8 cellular contexts compared by ENCODE assay signal in genomic region chr20:47181056-47181862, GRCh38.
A peak's percentile ranks its signal among the peaks of the same experiment; 100 is the strongest.
DNase-seq lines count a peak whose midpoint lies in the region; TF ChIP-seq lines count a peak whose summit lies in the region.

No MANE protein-coding gene starts in this region.

- H3K27ac ChIP-seq in A673 (ENCODE audit: low read depth, low read length, poor library complexity, severe bottlenecking) = no peak overlapping the region

- H3K4me1 ChIP-seq in A673 (ENCODE audit: insufficient read depth, low read length, poor library complexity, severe bottlenecking) (no peaks in the 10 kb centered on the region), NT2/D1 (ENCODE audit: insufficient read depth, insufficient read length) (no peaks in the 10 kb centered on the region)

- CTCF ChIA-PET in A673 (lab: Charles Lee) = interaction anchor here (1.1 kb wide), 1 partner anchor 15 kb away, joined by 4 read pairs; no protein-coding TSS in a partner anchor

- H3K27me3 ChIP-seq in A673 (replicated peaks; ENCODE audit: insufficient read depth, low read depth, low read length, poor library complexity) (no peaks in the 10 kb centered on the region), NT2/D1 (ENCODE audit: insufficient read depth, insufficient read length) (no peaks in the 10 kb centered on the region)

- in situ Hi-C loops in GM13977 (cut with MboI; ENCODE audit: low pct_unique_long_range_greater_than_20kb, low sequenced_read_pairs, unreplicated experiment) = no loop called here

- H3K9me3 ChIP-seq in A673 (ENCODE audit: low read depth, low read length, poor library complexity, severe bottlenecking) = no peaks in the 10 kb centered on the region
- peaks cover 9% of the 10 kb centered on the region; the same call in 1 of the 2 replicates for H3K9me3 ChIP-seq in NT2/D1 (ENCODE audit: insufficient read depth, low read length)

- peak; percentile 65 for DNase-seq in A673 (ENCODE audit: low spot score)
- DNase-seq in GM13977 (ENCODE audit: low spot score) = peak; percentile 60
- peak; percentile 72 for DNase-seq in NT2/D1 (ENCODE audit: low read depth, low spot score)
- DNase-seq in dermis microvascular lymphatic vessel endothelial cell (ENCODE audit: low read depth in 2 of 2) = peak; percentile 31 to 71
- peak; percentile 23 for DNase-seq in skeletal muscle cell (ENCODE audit: low read depth)
- DNase-seq in activated T-helper 2 cell treated with anti-CD3 and anti-CD28 coated beads, Interferon-gamma antibody, Interleukin-2, Interleukin-4, amounts not matched to agents 10 μg/mL and 5 μg/mL and 100 μg/mL, durations not matched to agents 14 hours and 24 hours and 36 hours (ENCODE audit: low spot score) = no peak
- no peak for DNase-seq in lower leg skin (ENCODE audit: low spot score in 2 of 2)
- no peak for DNase-seq in NCI-H524 treated with DMSO at 0.1 percent for 48 hours (lab: John Stamatoyannopoulos, UW)

- no TSS peak for BruUV-seq in A673 (replicated peaks; lab: Mats Ljungman, UMichigan)

- H3K4me3 ChIP-seq in A673 (ENCODE audit: low read depth, low read length, poor library complexity, severe bottlenecking) (no peak overlapping the region), NT2/D1 (ENCODE audit: insufficient read length, low read depth) (no peak overlapping the region), skeletal muscle cell (ENCODE audit: low read depth, low read length) (no peak overlapping the region), lower leg skin (ENCODE audit: low read depth, poor library complexity, severe bottlenecking) (no peak overlapping the region)

- H3K9me3 Mint-ChIP-seq in activated T-helper 2 cell treated with anti-CD3 and anti-CD28 coated beads, Interferon-gamma antibody, Interleukin-2, Interleukin-4, amounts not matched to agents 10 μg/mL and 5 μg/mL and 100 μg/mL, durations not matched to agents 14 hours and 24 hours and 36 hours = no peaks in the 10 kb centered on the region

- H3K36me3 ChIP-seq in A673 (ENCODE audit: insufficient read depth, low read length, poor library complexity, severe bottlenecking) (no peaks in the 10 kb centered on the region), NT2/D1 (ENCODE audit: insufficient read depth, insufficient read length, low read length) (no peaks in the 10 kb centered on the region)

- no peak for TF ChIP-seq CTCF in A673 (conservative IDR thresholded peaks at IDR 0.05; ENCODE audit: low read depth, low read length)
- no peak for TF ChIP-seq CTCF in GM13977 (IDR thresholded peaks at IDR 0.05; ENCODE audit: extremely low read depth, insufficient read depth, missing control alignments)
- TF ChIP-seq CTCF in lower leg skin (IDR thresholded peaks at IDR 0.05) = no peak

- intact Hi-C loops in A673 (cut with micrococcal nuclease; ENCODE audit: unreplicated experiment) (no loop called here), lower leg skin (cut with DNase I; ENCODE audit: low total_unique reads) (no loop called here)
- intact Hi-C loops in activated T-helper 2 cell treated with anti-CD3 and anti-CD28 coated beads, Interferon-gamma antibody, Interleukin-2, Interleukin-4, amounts not matched to agents 10 μg/mL and 5 μg/mL and 100 μg/mL, durations not matched to agents 14 hours and 24 hours and 36 hours (cut with micrococcal nuclease) = no loop called here

- 70 to 71% methylated on average over 5 of the region's 5 CpGs for WGBS in lower leg skin, 2 donors

- TF ChIP-seq POLR2A in lower leg skin (IDR thresholded peaks at IDR 0.05) = no peak

- no peak overlapping the region for H3K27ac Mint-ChIP-seq in activated T-helper 2 cell treated with anti-CD3 and anti-CD28 coated beads, Interferon-gamma antibody, Interleukin-2, Interleukin-4, amounts not matched to agents 10 μg/mL and 5 μg/mL and 100 μg/mL, durations not matched to agents 14 hours and 24 hours and 36 hours

- POLR2A ChIA-PET in A673 (lab: Charles Lee; ENCODE audit: low non-redundant PET) = no interaction called here

- H3K4me1 Mint-ChIP-seq in activated T-helper 2 cell treated with anti-CD3 and anti-CD28 coated beads, Interferon-gamma antibody, Interleukin-2, Interleukin-4, amounts not matched to agents 10 μg/mL and 5 μg/mL and 100 μg/mL, durations not matched to agents 14 hours and 24 hours and 36 hours (ENCODE audit: low read depth) = peaks cover 7% of the 10 kb centered on the region

- no peaks in the 10 kb centered on the region for H3K36me3 Mint-ChIP-seq in activated T-helper 2 cell treated with anti-CD3 and anti-CD28 coated beads, Interferon-gamma antibody, Interleukin-2, Interleukin-4, amounts not matched to agents 10 μg/mL and 5 μg/mL and 100 μg/mL, durations not matched to agents 14 hours and 24 hours and 36 hours (ENCODE audit: low read depth)

- no peak overlapping the region for H3K9ac ChIP-seq in NT2/D1 (ENCODE audit: insufficient read length, low read depth)

- H3K27me3 Mint-ChIP-seq in activated T-helper 2 cell treated with anti-CD3 and anti-CD28 coated beads, Interferon-gamma antibody, Interleukin-2, Interleukin-4, amounts not matched to agents 10 μg/mL and 5 μg/mL and 100 μg/mL, durations not matched to agents 14 hours and 24 hours and 36 hours (ENCODE audit: low read depth) = no peaks in the 10 kb centered on the region

- no peak overlapping the region for H3K4me3 Mint-ChIP-seq in activated T-helper 2 cell treated with anti-CD3 and anti-CD28 coated beads, Interferon-gamma antibody, Interleukin-2, Interleukin-4, amounts not matched to agents 10 μg/mL and 5 μg/mL and 100 μg/mL, durations not matched to agents 14 hours and 24 hours and 36 hours (ENCODE audit: low read depth)

Comparison
In these comparisons a context has a peak if more than half of its experiments do, and no peak if none do; other contexts are left out.
1. DNase-seq: peak in A673 (single experiment), GM13977 (single experiment), NT2/D1 (single experiment), dermis microvascular lymphatic vessel endothelial cell (2 of 2) and skeletal muscle cell (single experiment); none in activated T-helper 2 cell treated with anti-CD3 and anti-CD28 coated beads, Interferon-gamma antibody, Interleukin-2, Interleukin-4, amounts not matched to agents 10 μg/mL and 5 μg/mL and 100 μg/mL, durations not matched to agents 14 hours and 24 hours and 36 hours (single experiment), lower leg skin (0 of 2) and NCI-H524 treated with DMSO at 0.1 percent for 48 hours (single experiment).